ENCODE assay signal across 1 cellular context in genomic region chr15:36323607-36324006, GRCh38.
TF ChIP-seq lines count a peak whose summit lies in the region.

No MANE protein-coding gene starts in this region.

TF ChIP-seq in SK-N-SH, 30 proteins besides CTCF, POLR2A, EP300 and RAD21 (continued from another document):
- TF ChIP-seq MAX (IDR thresholded peaks at IDR 0.05; ENCODE audit: low read depth) (no peak), MEF2A (IDR thresholded peaks at IDR 0.05; ENCODE audit: borderline replicate concordance, low read depth) (peak; percentile 44; the same call in 1 of the 2 replicates), TEAD4 (IDR thresholded peaks at IDR 0.05; ENCODE audit: borderline replicate concordance, insufficient read depth) (no peak), CHD2 (IDR thresholded peaks at IDR 0.05; ENCODE audit: low read length, partially characterized antibody) (no peak), FOXM1 (IDR thresholded peaks at IDR 0.05; ENCODE audit: low read depth) (0 out of 2 replicates have a peak, but pooled peaks have one; percentile 68), TCF12 (IDR thresholded peaks at IDR 0.05) (peak; percentile 90), SIN3A (IDR thresholded peaks at IDR 0.05; ENCODE audit: borderline replicate concordance, low read depth, low read length) (peak; percentile 43; the same call in 1 of the 2 replicates), USF2 (IDR thresholded peaks at IDR 0.05; ENCODE audit: borderline replicate concordance, low read depth, low read length) (no peak), ELF1 (IDR thresholded peaks at IDR 0.05) (no peak), POLR2AphosphoS5 (IDR thresholded peaks at IDR 0.05; ENCODE audit: low read depth, low read length) (peak; percentile 71; the same call in 1 of the 2 replicates), NRF1 (IDR thresholded peaks at IDR 0.05; ENCODE audit: low read depth, low read length) (no peak), FOXJ3 (CRISPR knock-in tag; IDR thresholded peaks at IDR 0.05) (no peak)
